In genomic region chr9:6479959-6480358, GRCh38 we compare ENCODE assay signal across 16 cellular contexts.
"Had no signal": no experiment of that assay in that cellular context is flagged by ENCODE, and none has a peak within 500 bp of the region (broad histone marks: within the 10 kb centered on the region; RNA-seq: fewer than 3 reads in every experiment).

No MANE protein-coding gene starts in this region.

- H3K27me3 ChIP-seq: ovary, right atrium auricular region, spleen, tibial nerve, uterus had no signal

- H3K4me1 ChIP-seq: left ventricle myocardium inferior, right atrium auricular region, spleen, tibial nerve, uterus had no signal

- FAIRE-seq: islet of Langerhans, kidney had no signal

- H3K9me3 ChIP-seq: left ventricle myocardium inferior, ovary, right atrium auricular region, spleen, tibial nerve, uterus had no signal

- H3K36me3 ChIP-seq: ovary, uterus had no signal

- H3K4me3 ChIP-seq: left ventricle myocardium inferior, lung, ovary, right atrium auricular region, skin epidermis, spleen, tibial nerve, uterus had no signal

- DNase-seq: hypothalamus; immature natural killer cell; kidney; left ventricle myocardium inferior; mesendoderm; naive thymus-derived CD4-positive, alpha-beta T cell; ovary; spleen; stimulated activated CD4-positive, alpha-beta T cell treated with anti-CD3 and anti-CD28 coated beads, Interleukin-4, amount 100 ng/mL, for 24 hours; stimulated activated naive CD4-positive, alpha-beta T cell; uterus had no signal

- H3K27ac ChIP-seq: left ventricle myocardium inferior, ovary, right atrium auricular region, skin epidermis, spleen, tibial nerve, uterus had no signal
